8 cellular contexts compared by ENCODE assay signal in the genomic region with DNA sequence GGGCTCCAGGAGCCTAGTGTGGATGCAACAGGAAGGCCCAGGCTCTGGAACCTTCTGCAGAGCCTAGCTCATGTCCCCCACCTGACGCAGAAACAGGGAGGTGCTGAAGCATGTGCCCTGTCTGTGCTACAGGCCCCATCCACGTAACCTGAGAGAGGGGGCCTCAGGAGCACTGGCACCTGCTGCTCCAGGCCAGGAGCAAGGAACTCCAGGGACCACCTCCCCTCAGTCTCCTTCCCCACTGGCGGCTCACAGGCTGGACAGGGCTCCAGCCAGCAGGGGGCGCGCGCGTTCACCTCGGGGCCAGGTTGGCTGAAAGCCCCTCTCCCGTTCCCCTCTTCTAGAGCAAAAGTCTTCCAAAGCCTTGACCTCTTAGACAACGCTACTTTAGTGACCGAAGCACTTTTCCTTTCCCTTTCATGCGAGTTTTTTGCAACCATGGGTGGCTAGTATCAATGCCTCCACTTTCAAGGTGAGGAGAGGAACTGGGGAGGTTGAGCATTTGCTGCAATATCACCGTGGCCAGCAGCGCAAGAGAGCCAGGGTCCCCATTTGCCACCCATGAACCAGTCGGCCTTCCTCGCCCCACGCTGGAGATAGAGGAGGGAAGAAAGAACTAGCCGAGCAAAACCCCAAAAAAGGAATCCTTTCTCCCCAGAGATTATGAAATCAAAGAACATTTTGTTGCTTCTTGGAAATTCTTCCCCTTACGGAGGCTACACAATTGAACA. TPM values are rescaled to one million over a fixed set of nuclear protein-coding genes. Genes with fewer than 3 reads are reported as not detected.
DNase-seq lines count a peak whose midpoint lies in the region; ATAC-seq and TF ChIP-seq lines count a peak whose summit lies in the region.

No MANE protein-coding gene starts in this region.

- H3K4me3 ChIP-seq in adrenal gland (peak overlapping the region; percentile 22 to 97 (median 58)), right cardiac atrium (ENCODE audit: low read length) (peak overlapping the region; percentile 53), retinal pigment epithelial cell (ENCODE audit: low read length) (peak overlapping the region; percentile 85)

- intact Hi-C loops in adrenal gland (cut with DNase I) = loop anchor here in 1 of 2 donors (5.0 kb wide), 1 partner anchor 34 kb away; no protein-coding TSS in a partner anchor
- intact Hi-C loops in right cardiac atrium (cut with DNase I) = loop anchor here in 1 of 4 donors (10.0 kb wide), 1 partner anchor 313 kb away; no protein-coding TSS in a partner anchor

- H3K27ac ChIP-seq in adrenal gland (peak overlapping the region; percentile 40 to 94 (median 85)), right cardiac atrium (ENCODE audit: low read length) (no peak overlapping the region)

- DNase-seq in ELR (ENCODE audit: low read depth) (peak; percentile 59), SW480 (ENCODE audit: low spot score) (peak; percentile 59), adrenal gland (peak; percentile 59 to 82 (median 77)), right cardiac atrium (peak; percentile 71 to 89 (median 89)), retinal pigment epithelial cell (ENCODE audit: low read depth) (no peak), ureter (ENCODE audit: low spot score) (no peak), NCI-H187 treated with DMSO at 0.1 percent for 48 hours (lab: John Stamatoyannopoulos, UW) (no peak)

- 1 to 13% (median 13%) methylated on average over 12 to 19 of the region's 19 CpGs for WGBS in adrenal gland, 4 donors
- 18% methylated on average over 19 of the region's 19 CpGs for WGBS in right cardiac atrium

- H3K27me3 ChIP-seq in adrenal gland (no peaks in the 10 kb centered on the region), right cardiac atrium (ENCODE audit: control insufficient read depth, insufficient read depth) (no peaks in the 10 kb centered on the region)

- H3K9me3 ChIP-seq in adrenal gland (replicated peaks in 1 of 3) (no peaks in the 10 kb centered on the region), right cardiac atrium (ENCODE audit: control insufficient read depth, low read length) (no peaks in the 10 kb centered on the region)

- peak in 1 of 2 donors; percentile 5 for TF ChIP-seq POLR2A in adrenal gland (IDR thresholded peaks at IDR 0.05)

- H3K4me1 ChIP-seq in adrenal gland (replicated peaks in 1 of 2) (peaks cover 16 to 33% of the 10 kb centered on the region in 2 donors), right cardiac atrium (ENCODE audit: control insufficient read depth, insufficient read depth, low read length) (no peaks in the 10 kb centered on the region)

- ATAC-seq in HG03159 (IDR thresholded peaks at IDR 0.05; ENCODE audit: unreplicated experiment) (peak; percentile 41), right cardiac atrium (peak; percentile 70 to 71)

- TF ChIP-seq CTCF in adrenal gland (IDR thresholded peaks at IDR 0.05) (peak; percentile 85 to 95 (median 94)), retinal pigment epithelial cell (conservative IDR thresholded peaks at IDR 0.05; ENCODE audit: low read depth, low read length) (peak; percentile 96)

- H3K36me3 ChIP-seq in adrenal gland (replicated peaks in 1 of 2) = no peaks in the 10 kb centered on the region

RNA-seq across cellular contexts. Expression of a gene that starts 52.4 kb away (rescaled TPM):
- total RNA-seq in adrenal gland (10 to 100 TPM in 4 of 8 donors, 1 to 10 TPM in 4; 5.0 to 16.8 (median 9.8) TPM), right cardiac atrium (10 to 100 TPM; 23.3 to 28.7 (median 25.9) TPM), ureter (12.2 TPM)
- polyA plus RNA-seq in adrenal gland (1 to 10 TPM; 2.0 to 6.7 (median 2.9) TPM), right cardiac atrium (7.3 TPM)

RNA-seq across cellular contexts. Expression of a gene that starts 53.2 kb away (rescaled TPM):
- total RNA-seq in adrenal gland = 100 to 1,000 TPM in 2 of 8 donors, 10 to 100 TPM in 6; 65.7 to 116 (median 84.2) TPM
- polyA plus RNA-seq in adrenal gland = 10 to 100 TPM; 20.3 to 28.8 (median 22.7) TPM
- total RNA-seq in right cardiac atrium = 10 to 100 TPM; 29.8 to 39.8 (median 34.9) TPM
- 27.0 TPM for polyA plus RNA-seq in right cardiac atrium
- total RNA-seq in ureter = 70.7 TPM

Comparison
In these comparisons a context has a peak if more than half of its experiments do, and no peak if none do; other contexts are left out.
1. DNase-seq: peak in ELR (single experiment), SW480 (single experiment), adrenal gland (7 of 7) and right cardiac atrium (3 of 3); none in retinal pigment epithelial cell (single experiment), ureter (single experiment) and NCI-H187 treated with DMSO at 0.1 percent for 48 hours (single experiment).
2. Peak in every context shown above with its lines, with median percentiles within 50 percentile points of each other: H3K4me3 ChIP-seq.